ENCODE assay signal across 1 cellular context in the genomic region with DNA sequence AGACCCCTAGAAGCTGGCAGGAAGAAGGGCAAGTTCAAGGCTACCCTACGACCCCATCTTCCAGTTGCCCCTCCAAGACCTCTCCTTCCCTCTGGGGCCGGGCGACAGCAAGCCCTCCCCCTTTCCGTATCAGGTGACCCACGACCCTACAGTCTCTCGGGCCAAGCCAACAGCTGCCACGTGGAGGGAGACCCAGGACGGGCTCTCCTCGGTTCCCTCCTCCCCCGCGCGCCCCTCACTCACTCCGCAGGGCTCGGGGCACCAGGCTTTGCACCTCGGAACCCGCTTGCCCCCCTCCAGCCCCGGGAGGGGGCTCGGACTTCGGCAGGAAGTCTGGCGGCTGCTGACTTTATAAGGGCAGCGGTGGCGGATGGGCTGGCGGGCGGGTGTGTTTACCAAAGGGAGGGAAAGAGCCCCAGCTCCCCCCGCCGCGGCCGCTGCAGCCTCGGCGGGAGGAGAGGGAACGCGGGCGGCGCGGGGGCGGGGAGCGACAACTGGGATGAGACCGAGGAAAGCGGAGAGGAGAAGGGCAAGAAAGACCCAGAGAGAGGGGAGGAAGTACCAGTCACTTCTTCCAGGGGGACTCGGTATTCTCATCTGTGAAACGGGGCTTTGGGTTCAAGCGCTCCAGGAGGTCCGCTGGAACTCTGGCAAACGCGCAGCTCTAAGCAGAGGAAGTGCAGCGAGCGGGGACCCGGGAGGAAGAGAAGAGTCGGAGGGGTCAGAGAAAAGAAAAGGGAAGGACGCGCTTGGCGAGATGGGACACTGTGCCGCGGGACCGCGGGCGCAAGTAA.
TF ChIP-seq lines count a peak whose summit lies in the region.

No MANE protein-coding gene starts in this region.

TF ChIP-seq in HepG2, 621 proteins besides CTCF, POLR2A, EP300 and RAD21 (continued from another document and continues in another):
- TF ChIP-seq, protein P1, sequence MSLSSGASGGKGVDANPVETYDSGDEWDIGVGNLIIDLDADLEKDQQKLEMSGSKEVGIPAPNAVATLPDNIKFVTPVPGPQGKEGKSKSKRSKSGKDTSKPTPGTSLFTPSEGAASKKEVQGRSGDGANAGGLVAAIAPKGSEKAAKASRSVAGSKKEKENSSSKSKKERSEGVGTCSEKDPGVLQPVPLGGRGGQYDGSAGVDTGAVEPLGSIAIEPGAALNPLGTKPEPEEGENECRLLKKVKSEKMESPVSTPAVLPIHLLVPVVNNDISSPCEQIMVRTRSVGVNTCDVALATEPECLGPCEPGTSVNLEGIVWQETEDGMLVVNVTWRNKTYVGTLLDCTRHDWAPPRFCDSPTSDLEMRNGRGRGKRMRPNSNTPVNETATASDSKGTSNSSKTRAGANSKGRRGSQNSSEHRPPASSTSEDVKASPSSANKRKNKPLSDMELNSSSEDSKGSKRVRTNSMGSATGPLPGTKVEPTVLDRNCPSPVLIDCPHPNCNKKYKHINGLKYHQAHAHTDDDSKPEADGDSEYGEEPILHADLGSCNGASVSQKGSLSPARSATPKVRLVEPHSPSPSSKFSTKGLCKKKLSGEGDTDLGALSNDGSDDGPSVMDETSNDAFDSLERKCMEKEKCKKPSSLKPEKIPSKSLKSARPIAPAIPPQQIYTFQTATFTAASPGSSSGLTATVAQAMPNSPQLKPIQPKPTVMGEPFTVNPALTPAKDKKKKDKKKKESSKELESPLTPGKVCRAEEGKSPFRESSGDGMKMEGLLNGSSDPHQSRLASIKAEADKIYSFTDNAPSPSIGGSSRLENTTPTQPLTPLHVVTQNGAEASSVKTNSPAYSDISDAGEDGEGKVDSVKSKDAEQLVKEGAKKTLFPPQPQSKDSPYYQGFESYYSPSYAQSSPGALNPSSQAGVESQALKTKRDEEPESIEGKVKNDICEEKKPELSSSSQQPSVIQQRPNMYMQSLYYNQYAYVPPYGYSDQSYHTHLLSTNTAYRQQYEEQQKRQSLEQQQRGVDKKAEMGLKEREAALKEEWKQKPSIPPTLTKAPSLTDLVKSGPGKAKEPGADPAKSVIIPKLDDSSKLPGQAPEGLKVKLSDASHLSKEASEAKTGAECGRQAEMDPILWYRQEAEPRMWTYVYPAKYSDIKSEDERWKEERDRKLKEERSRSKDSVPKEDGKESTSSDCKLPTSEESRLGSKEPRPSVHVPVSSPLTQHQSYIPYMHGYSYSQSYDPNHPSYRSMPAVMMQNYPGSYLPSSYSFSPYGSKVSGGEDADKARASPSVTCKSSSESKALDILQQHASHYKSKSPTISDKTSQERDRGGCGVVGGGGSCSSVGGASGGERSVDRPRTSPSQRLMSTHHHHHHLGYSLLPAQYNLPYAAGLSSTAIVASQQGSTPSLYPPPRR (CRISPR knock-in tag; IDR thresholded peaks at IDR 0.05; ENCODE audit: borderline replicate concordance), result peak; percentile 75; the same call in 1 of the 2 replicates
- TF ChIP-seq, protein P2, sequence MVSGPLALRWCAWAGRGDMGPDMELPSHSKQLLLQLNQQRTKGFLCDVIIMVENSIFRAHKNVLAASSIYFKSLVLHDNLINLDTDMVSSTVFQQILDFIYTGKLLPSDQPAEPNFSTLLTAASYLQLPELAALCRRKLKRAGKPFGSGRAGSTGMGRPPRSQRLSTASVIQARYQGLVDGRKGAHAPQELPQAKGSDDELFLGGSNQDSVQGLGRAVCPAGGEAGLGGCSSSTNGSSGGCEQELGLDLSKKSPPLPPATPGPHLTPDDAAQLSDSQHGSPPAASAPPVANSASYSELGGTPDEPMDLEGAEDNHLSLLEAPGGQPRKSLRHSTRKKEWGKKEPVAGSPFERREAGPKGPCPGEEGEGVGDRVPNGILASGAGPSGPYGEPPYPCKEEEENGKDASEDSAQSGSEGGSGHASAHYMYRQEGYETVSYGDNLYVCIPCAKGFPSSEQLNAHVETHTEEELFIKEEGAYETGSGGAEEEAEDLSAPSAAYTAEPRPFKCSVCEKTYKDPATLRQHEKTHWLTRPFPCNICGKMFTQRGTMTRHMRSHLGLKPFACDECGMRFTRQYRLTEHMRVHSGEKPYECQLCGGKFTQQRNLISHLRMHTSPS (CRISPR knock-in tag; IDR thresholded peaks at IDR 0.05; ENCODE audit: low read depth), result peak; percentile 39; the same call in 1 of the 2 replicates
- peak; percentile 91 for TF ChIP-seq SRF (IDR thresholded peaks at IDR 0.05; ENCODE audit: low read depth, low read length)
- TF ChIP-seq MEIS1 (CRISPR knock-in tag; IDR thresholded peaks at IDR 0.05; ENCODE audit: borderline replicate concordance), result peak; percentile 16; the same call in 1 of the 2 replicates
- peak; percentile 60 for TF ChIP-seq ASH2L (IDR thresholded peaks at IDR 0.05; ENCODE audit: insufficient read length, low read depth, low read length)
- peak; percentile 54 for TF ChIP-seq ZFX (CRISPR knock-in tag; IDR thresholded peaks at IDR 0.05; ENCODE audit: low read depth)
- no peak; the same call in 1 of the 2 replicates for TF ChIP-seq ZNF782 (CRISPR knock-in tag; IDR thresholded peaks at IDR 0.05; ENCODE audit: borderline replicate concordance)
- TF ChIP-seq, protein P3, sequence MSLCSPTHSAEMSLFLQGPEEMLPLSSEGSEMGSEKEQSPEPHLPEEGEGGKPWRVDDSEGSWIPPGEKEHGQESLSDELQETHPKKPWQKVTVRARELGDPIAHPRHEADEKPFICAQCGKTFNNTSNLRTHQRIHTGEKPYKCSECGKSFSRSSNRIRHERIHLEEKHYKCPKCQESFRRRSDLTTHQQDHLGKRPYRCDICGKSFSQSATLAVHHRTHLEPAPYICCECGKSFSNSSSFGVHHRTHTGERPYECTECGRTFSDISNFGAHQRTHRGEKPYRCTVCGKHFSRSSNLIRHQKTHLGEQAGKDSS (CRISPR knock-in tag; IDR thresholded peaks at IDR 0.05; ENCODE audit: borderline replicate concordance, low read depth), result no peak
- TF ChIP-seq MTA1 (CRISPR knock-in tag; IDR thresholded peaks at IDR 0.05; ENCODE audit: borderline replicate concordance), result peak; percentile 38; the same call in 1 of the 2 replicates
- TF ChIP-seq, protein P4, sequence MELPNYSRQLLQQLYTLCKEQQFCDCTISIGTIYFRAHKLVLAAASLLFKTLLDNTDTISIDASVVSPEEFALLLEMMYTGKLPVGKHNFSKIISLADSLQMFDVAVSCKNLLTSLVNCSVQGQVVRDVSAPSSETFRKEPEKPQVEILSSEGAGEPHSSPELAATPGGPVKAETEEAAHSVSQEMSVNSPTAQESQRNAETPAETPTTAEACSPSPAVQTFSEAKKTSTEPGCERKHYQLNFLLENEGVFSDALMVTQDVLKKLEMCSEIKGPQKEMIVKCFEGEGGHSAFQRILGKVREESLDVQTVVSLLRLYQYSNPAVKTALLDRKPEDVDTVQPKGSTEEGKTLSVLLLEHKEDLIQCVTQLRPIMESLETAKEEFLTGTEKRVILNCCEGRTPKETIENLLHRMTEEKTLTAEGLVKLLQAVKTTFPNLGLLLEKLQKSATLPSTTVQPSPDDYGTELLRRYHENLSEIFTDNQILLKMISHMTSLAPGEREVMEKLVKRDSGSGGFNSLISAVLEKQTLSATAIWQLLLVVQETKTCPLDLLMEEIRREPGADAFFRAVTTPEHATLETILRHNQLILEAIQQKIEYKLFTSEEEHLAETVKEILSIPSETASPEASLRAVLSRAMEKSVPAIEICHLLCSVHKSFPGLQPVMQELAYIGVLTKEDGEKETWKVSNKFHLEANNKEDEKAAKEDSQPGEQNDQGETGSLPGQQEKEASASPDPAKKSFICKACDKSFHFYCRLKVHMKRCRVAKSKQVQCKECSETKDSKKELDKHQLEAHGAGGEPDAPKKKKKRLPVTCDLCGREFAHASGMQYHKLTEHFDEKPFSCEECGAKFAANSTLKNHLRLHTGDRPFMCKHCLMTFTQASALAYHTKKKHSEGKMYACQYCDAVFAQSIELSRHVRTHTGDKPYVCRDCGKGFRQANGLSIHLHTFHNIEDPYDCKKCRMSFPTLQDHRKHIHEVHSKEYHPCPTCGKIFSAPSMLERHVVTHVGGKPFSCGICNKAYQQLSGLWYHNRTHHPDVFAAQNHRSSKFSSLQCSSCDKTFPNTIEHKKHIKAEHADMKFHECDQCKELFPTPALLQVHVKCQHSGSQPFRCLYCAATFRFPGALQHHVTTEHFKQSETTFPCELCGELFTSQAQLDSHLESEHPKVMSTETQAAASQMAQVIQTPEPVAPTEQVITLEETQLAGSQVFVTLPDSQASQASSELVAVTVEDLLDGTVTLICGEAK (IDR thresholded peaks at IDR 0.05), result no peak
- TF ChIP-seq, protein P4 (CRISPR knock-in tag; IDR thresholded peaks at IDR 0.05), result 0 out of 2 replicates have a peak, but pooled peaks have one; percentile 8
- TF ChIP-seq MAZ (IDR thresholded peaks at IDR 0.05; ENCODE audit: borderline replicate concordance, low read depth, low read length), result peak; percentile 51; the same call in 1 of the 2 replicates
- peak; percentile 53; the same call in 1 of the 2 replicates for TF ChIP-seq MAZ (CRISPR knock-in tag; IDR thresholded peaks at IDR 0.05; ENCODE audit: low read depth)
- no peak for TF ChIP-seq ZBTB1 (CRISPR knock-in tag; IDR thresholded peaks at IDR 0.05; ENCODE audit: borderline replicate concordance)
- no peak for TF ChIP-seq ZNF180 (CRISPR knock-in tag; IDR thresholded peaks at IDR 0.05; ENCODE audit: borderline replicate concordance, low read depth)
- TF ChIP-seq IKZF4 (CRISPR knock-in tag; IDR thresholded peaks at IDR 0.05; ENCODE audit: borderline replicate concordance, low read depth, not compliant biosample characterization), result no peak
- no peak for TF ChIP-seq ZNF17 (CRISPR knock-in tag; IDR thresholded peaks at IDR 0.05)
- peak; percentile 12; the same call in 1 of the 2 replicates for TF ChIP-seq ATF7-NPFF (CRISPR knock-in tag; IDR thresholded peaks at IDR 0.05; ENCODE audit: low read depth)
- TF ChIP-seq ZFYVE20 (CRISPR knock-in tag; IDR thresholded peaks at IDR 0.05; ENCODE audit: borderline replicate concordance, low read depth), result no peak
- TF ChIP-seq RBM22 (optimal IDR thresholded peaks at IDR 0.05; ENCODE audit: low read length), result no peak
- no peak for TF ChIP-seq MTF2 (CRISPR knock-in tag; IDR thresholded peaks at IDR 0.05; ENCODE audit: borderline replicate concordance)
- TF ChIP-seq, protein P5, sequence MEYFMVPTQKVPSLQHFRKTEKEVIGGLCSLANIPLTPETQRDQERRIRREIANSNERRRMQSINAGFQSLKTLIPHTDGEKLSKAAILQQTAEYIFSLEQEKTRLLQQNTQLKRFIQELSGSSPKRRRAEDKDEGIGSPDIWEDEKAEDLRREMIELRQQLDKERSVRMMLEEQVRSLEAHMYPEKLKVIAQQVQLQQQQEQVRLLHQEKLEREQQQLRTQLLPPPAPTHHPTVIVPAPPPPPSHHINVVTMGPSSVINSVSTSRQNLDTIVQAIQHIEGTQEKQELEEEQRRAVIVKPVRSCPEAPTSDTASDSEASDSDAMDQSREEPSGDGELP (IDR thresholded peaks at IDR 0.05; ENCODE audit: borderline replicate concordance, low read depth), result peak; percentile 71; the same call in 1 of the 2 replicates
- no peak for TF ChIP-seq HNF4G (IDR thresholded peaks at IDR 0.05; ENCODE audit: borderline replicate concordance, low read depth, low read length)
- TF ChIP-seq HNF4G (CRISPR knock-in tag; IDR thresholded peaks at IDR 0.05; ENCODE audit: borderline replicate concordance, low read depth), result 0 out of 2 replicates have a peak, but pooled peaks have one; percentile 52
- TF ChIP-seq MXD4 (CRISPR knock-in tag; IDR thresholded peaks at IDR 0.05), result peak; percentile 79
- no peak for TF ChIP-seq EZH2 (conservative IDR thresholded peaks at IDR 0.05; ENCODE audit: low read depth, low read length)
- 0 out of 2 replicates have a peak, but pooled peaks have one; percentile 45 for TF ChIP-seq ZNF101 (CRISPR knock-in tag; IDR thresholded peaks at IDR 0.05; ENCODE audit: borderline replicate concordance, low read depth)
- TF ChIP-seq ZNF230 (CRISPR knock-in tag; IDR thresholded peaks at IDR 0.05), result peak; percentile 33
- peak; percentile 14; the same call in 1 of the 2 replicates for TF ChIP-seq ZNF879 (CRISPR knock-in tag; IDR thresholded peaks at IDR 0.05)
